ENCODE assay signal across 16 cellular contexts in the genomic region with DNA sequence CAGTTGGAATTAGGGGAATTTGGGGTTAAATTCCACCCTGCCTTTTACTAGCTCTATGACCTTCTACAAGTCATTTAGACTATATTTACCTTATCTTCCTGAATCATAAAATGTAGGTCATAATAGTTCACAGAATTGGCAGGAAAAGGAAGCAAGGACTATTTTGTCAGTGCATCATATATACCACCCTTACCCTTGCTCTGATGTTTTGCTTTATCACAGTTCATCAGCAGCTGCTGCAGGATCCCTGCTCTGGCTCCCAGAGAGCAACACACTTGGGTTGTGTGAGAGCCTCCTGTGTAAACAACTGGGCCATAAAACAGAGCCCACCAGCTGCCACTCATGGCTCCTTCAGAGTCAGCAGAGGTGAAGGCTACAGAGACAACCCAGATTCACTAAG.
DNase-seq lines count a peak whose midpoint lies in the region; TF ChIP-seq lines count a peak whose summit lies in the region.
"Had no signal": no experiment of that assay in that cellular context is flagged by ENCODE, and none has a peak within 500 bp of the region (broad histone marks: within the 10 kb centered on the region; RNA-seq: fewer than 3 reads in every experiment).

No MANE protein-coding gene starts in this region.

- H3K4me1 ChIP-seq in tibial nerve = no peaks in the 10 kb centered on the region
- H3K4me1 ChIP-seq: upper lobe of left lung had no signal

- H3K27me3 ChIP-seq in tibial nerve = no peaks in the 10 kb centered on the region
- H3K27me3 ChIP-seq: upper lobe of left lung had no signal

- no peak overlapping the region for H3K27ac ChIP-seq in tibial nerve
- H3K27ac ChIP-seq: upper lobe of left lung had no signal

- no peaks in the 10 kb centered on the region for H3K4me1 Mint-ChIP-seq in activated naive CD8-positive, alpha-beta T cell treated with anti-CD3 and anti-CD28 coated beads for 36 hours
- H3K4me1 Mint-ChIP-seq: naive B cell; stimulated activated naive B cell treated with anti-CD40 and anti-IgM and Interleukin-4, amounts not matched to agents 10 μg/mL and 1 μg/mL and 100 μg/mL, for 72 hours had no signal

- H3K9me3 Mint-ChIP-seq in activated naive CD8-positive, alpha-beta T cell treated with anti-CD3 and anti-CD28 coated beads for 36 hours = peaks cover 2% of the 10 kb centered on the region

- no peak overlapping the region for H3K4me3 Mint-ChIP-seq in activated naive CD8-positive, alpha-beta T cell treated with anti-CD3 and anti-CD28 coated beads for 36 hours
- H3K4me3 Mint-ChIP-seq: naive B cell; stimulated activated naive B cell treated with anti-CD40 and anti-IgM and Interleukin-4, amounts not matched to agents 10 μg/mL and 1 μg/mL and 100 μg/mL, for 72 hours had no signal

- no peak overlapping the region for H3K4me3 ChIP-seq in tibial nerve
- H3K4me3 ChIP-seq: upper lobe of left lung had no signal

- peaks cover 0 to 2% (median 0%) of the 10 kb centered on the region in 4 donors for H3K9me3 ChIP-seq in tibial nerve
- H3K9me3 ChIP-seq: upper lobe of left lung had no signal

- no peak for TF ChIP-seq EP300 in tibial nerve (IDR thresholded peaks at IDR 0.05)

- TF ChIP-seq CTCF in tibial nerve (IDR thresholded peaks at IDR 0.05) = no peak

- DNase-seq in NCI-H82 (lab: John Stamatoyannopoulos, UW) (peak; percentile 17), NCI-H82 treated with DMSO at 0.1 percent for 48 hours (lab: John Stamatoyannopoulos, UW; ENCODE audit: unreplicated experiment) (no peak), NCI-H345 treated with DMSO at 0.1 percent for 48 hours (lab: John Stamatoyannopoulos, UW; ENCODE audit: unreplicated experiment) (peak; percentile 39), glomerular endothelial cell (ENCODE audit: extremely low read depth, low read depth, low spot score) (peak; percentile 54), GF-D8 (lab: John Stamatoyannopoulos, UW) (no peak), activated gamma-delta T cell (lab: John Stamatoyannopoulos, UW) (no peak), tibial nerve (ENCODE audit: low spot score in 2 of 2) (no peak)
- no peak for DNase-seq in activated naive CD8-positive, alpha-beta T cell treated with anti-CD3 and anti-CD28 coated beads for 36 hours
- DNase-seq: activated CD4-positive, alpha-beta T cell treated with anti-CD3 and anti-CD28 coated beads for 1 hour; activated CD8-positive, alpha-beta memory T cell treated with anti-CD3 and anti-CD28 coated beads, Interleukin-2, amount 50 U/mL, for 4 hours; activated gamma-delta T cell treated with Interleukin-2 at 50 U/mL for 16 hours; Kasumi-1; naive B cell; NCI-H2081 treated with DMSO at 0.1 percent for 48 hours; stimulated activated naive B cell treated with anti-CD40 and anti-IgM and Interleukin-4, amounts not matched to agents 10 μg/mL and 1 μg/mL and 100 μg/mL, for 72 hours; upper lobe of left lung had no signal

- H3K36me3 ChIP-seq in tibial nerve = no peaks in the 10 kb centered on the region
- H3K36me3 ChIP-seq: upper lobe of left lung had no signal

- no peak for TF ChIP-seq POLR2A in tibial nerve (IDR thresholded peaks at IDR 0.05)

- H3K27me3 Mint-ChIP-seq in activated naive CD8-positive, alpha-beta T cell treated with anti-CD3 and anti-CD28 coated beads for 36 hours = peaks cover 3% of the 10 kb centered on the region
- H3K27me3 Mint-ChIP-seq: naive B cell had no signal

- no peak overlapping the region for H3K27ac Mint-ChIP-seq in activated naive CD8-positive, alpha-beta T cell treated with anti-CD3 and anti-CD28 coated beads for 36 hours
- H3K27ac Mint-ChIP-seq: stimulated activated naive B cell treated with anti-CD40 and anti-IgM and Interleukin-4, amounts not matched to agents 10 μg/mL and 1 μg/mL and 100 μg/mL, for 72 hours had no signal

- H3K36me3 Mint-ChIP-seq in activated naive CD8-positive, alpha-beta T cell treated with anti-CD3 and anti-CD28 coated beads for 36 hours = no peaks in the 10 kb centered on the region
- H3K36me3 Mint-ChIP-seq: naive B cell; stimulated activated naive B cell treated with anti-CD40 and anti-IgM and Interleukin-4, amounts not matched to agents 10 μg/mL and 1 μg/mL and 100 μg/mL, for 72 hours had no signal

Comparison
In these comparisons a context has a peak if more than half of its experiments do, and no peak if none do; other contexts are left out.
1. DNase-seq: peak in NCI-H82 (single experiment), NCI-H345 treated with DMSO at 0.1 percent for 48 hours (single experiment) and glomerular endothelial cell (single experiment); none in NCI-H82 treated with DMSO at 0.1 percent for 48 hours (single experiment), activated naive CD8-positive, alpha-beta T cell treated with anti-CD3 and anti-CD28 coated beads for 36 hours (single experiment), GF-D8 (single experiment), activated gamma-delta T cell (single experiment) and tibial nerve (0 of 2).